ENCODE assay signal across 1 cellular context in the genomic region with DNA sequence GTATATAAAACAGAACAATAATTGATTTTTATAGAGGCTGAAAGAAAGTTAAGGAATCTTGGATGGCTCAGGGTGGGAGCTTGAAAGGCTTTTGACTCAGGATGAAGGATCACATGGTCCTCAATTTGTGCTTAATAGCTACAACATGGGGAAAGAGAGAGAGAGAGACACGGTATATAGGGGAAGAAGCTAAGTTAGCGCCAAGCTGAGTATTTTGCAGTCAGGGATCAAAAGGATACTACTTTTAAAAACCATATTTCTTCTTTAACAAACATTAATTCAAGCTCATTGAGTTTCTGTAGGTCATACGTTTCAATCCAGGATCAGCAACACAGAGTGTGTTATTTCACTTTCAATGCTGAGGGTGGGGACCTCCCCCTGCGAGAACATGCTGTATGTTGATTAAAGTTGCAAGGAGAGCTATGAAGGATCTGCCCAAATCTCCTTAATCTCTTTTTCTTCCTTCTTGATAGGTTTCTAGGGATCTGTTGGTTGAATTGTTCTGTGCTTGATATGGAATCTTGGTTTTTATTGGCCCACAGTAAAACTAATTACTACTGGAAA.
TF ChIP-seq lines count a peak whose summit lies in the region.

No MANE protein-coding gene starts in this region.

TF ChIP-seq in HepG2, 621 proteins besides CTCF, POLR2A, EP300 and RAD21 (continued from another document):
- TF ChIP-seq ZNF317 (CRISPR knock-in tag; IDR thresholded peaks at IDR 0.05), result 0 out of 2 replicates have a peak, but pooled peaks have one; percentile 8
- no peak for TF ChIP-seq NFYB (CRISPR knock-in tag; IDR thresholded peaks at IDR 0.05)
- no peak for TF ChIP-seq ZNF382 (CRISPR knock-in tag; IDR thresholded peaks at IDR 0.05; ENCODE audit: borderline replicate concordance)
- peak; percentile 10; the same call in 1 of the 2 replicates for TF ChIP-seq ZNF816 (CRISPR knock-in tag; IDR thresholded peaks at IDR 0.05; ENCODE audit: borderline replicate concordance)
- TF ChIP-seq ZSCAN9 (CRISPR knock-in tag; IDR thresholded peaks at IDR 0.05; ENCODE audit: borderline replicate concordance), result no peak
- TF ChIP-seq, protein P1, sequence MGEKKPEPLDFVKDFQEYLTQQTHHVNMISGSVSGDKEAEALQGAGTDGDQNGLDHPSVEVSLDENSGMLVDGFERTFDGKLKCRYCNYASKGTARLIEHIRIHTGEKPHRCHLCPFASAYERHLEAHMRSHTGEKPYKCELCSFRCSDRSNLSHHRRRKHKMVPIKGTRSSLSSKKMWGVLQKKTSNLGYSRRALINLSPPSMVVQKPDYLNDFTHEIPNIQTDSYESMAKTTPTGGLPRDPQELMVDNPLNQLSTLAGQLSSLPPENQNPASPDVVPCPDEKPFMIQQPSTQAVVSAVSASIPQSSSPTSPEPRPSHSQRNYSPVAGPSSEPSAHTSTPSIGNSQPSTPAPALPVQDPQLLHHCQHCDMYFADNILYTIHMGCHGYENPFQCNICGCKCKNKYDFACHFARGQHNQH (CRISPR knock-in tag; IDR thresholded peaks at IDR 0.05), result no peak
- TF ChIP-seq, protein P2, sequence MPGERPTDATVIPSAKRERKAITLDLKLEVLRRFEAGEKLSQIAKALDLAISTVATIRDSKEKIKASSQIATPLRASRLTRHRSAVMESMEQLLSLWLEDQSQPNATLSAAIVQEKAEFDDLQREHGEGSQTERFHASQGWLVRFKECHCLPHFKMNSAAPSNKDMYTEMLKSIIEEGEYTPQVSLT (CRISPR knock-in tag; IDR thresholded peaks at IDR 0.05; ENCODE audit: borderline replicate concordance, low read depth), result no peak
- TF ChIP-seq, protein P3, sequence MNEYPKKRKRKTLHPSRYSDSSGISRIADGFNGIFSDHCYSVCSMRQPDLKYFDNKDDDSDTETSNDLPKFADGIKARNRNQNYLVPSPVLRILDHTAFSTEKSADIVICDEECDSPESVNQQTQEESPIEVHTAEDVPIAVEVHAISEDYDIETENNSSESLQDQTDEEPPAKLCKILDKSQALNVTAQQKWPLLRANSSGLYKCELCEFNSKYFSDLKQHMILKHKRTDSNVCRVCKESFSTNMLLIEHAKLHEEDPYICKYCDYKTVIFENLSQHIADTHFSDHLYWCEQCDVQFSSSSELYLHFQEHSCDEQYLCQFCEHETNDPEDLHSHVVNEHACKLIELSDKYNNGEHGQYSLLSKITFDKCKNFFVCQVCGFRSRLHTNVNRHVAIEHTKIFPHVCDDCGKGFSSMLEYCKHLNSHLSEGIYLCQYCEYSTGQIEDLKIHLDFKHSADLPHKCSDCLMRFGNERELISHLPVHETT (CRISPR knock-in tag; conservative IDR thresholded peaks at IDR 0.05), result no peak
- TF ChIP-seq, protein P4, sequence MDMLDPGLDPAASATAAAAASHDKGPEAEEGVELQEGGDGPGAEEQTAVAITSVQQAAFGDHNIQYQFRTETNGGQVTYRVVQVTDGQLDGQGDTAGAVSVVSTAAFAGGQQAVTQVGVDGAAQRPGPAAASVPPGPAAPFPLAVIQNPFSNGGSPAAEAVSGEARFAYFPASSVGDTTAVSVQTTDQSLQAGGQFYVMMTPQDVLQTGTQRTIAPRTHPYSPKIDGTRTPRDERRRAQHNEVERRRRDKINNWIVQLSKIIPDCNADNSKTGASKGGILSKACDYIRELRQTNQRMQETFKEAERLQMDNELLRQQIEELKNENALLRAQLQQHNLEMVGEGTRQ (IDR thresholded peaks at IDR 0.05; ENCODE audit: low read depth, low read length), result no peak
- TF ChIP-seq, protein P4 (CRISPR knock-in tag; IDR thresholded peaks at IDR 0.05; ENCODE audit: borderline replicate concordance), result 0 out of 2 replicates have a peak, but pooled peaks have one; percentile 23
- peak; percentile 9; the same call in 1 of the 2 replicates for TF ChIP-seq KLF6 (CRISPR knock-in tag; IDR thresholded peaks at IDR 0.05)
- TF ChIP-seq ZFP36L1 (CRISPR knock-in tag; IDR thresholded peaks at IDR 0.05), result 0 out of 2 replicates have a peak, but pooled peaks have one; percentile 7
- no peak for TF ChIP-seq ZNF33B (CRISPR knock-in tag; IDR thresholded peaks at IDR 0.05)
